ENCODE assay signal across 19 cellular contexts in the genomic region with DNA sequence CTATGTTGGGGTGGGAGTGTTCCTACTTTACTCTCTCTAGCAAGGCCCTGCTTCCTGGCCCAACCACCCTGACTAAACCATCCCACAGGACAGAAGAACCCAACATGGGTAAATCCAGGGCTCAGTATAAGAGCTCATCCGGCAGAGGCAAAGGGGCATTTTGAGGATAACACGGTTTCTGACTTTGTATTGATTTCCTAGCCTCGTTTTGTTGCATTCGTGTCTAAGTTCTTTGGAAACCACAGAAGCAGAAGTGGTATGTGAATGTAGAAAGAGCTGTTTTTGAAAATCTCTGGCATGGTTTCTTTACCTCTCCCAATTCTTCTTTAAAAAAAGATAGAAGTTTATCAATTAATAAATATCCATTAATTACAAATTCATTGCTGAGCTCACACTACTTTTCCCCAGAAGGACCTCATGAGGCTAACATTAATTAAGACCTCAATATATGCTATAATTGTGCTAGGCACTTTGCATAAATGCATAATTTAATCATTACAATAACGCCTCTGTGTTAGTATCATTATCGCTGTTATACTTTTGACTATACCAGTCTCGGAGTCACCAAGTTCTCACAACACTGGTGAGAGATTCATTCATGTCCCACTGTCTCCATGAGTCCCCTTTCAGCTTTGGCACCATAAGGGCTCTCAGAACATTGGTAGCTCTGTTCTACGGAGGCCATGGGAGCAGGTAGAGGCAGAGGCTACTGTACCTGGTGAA. TPM values are rescaled to one million over a fixed set of nuclear protein-coding genes. Genes with fewer than 3 reads are reported as not detected.
DNase-seq lines count a peak whose midpoint lies in the region; ATAC-seq lines count a peak whose summit lies in the region.
"Had no signal": no experiment of that assay in that cellular context is flagged by ENCODE, and none has a peak within 500 bp of the region (broad histone marks: within the 10 kb centered on the region; RNA-seq: fewer than 3 reads in every experiment).

No MANE protein-coding gene starts in this region.

- H3K9me3 Mint-ChIP-seq in IgD-negative memory B cell: no peaks in the 10 kb centered on the region
- no peaks in the 10 kb centered on the region for H3K9me3 Mint-ChIP-seq in dendritic cell treated with granulocyte-macrophage colony-stimulating factor and Interleukin-4, amounts not matched to agents 40 ng/mL and 50 ng/mL, for 4 days
- H3K9me3 Mint-ChIP-seq in naive thymus-derived CD8-positive, alpha-beta T cell: peaks cover 0 to 4% (median 0%) of the 10 kb centered on the region in 9 donors
- peaks cover 0 to 2% of the 10 kb centered on the region in 2 donors for H3K9me3 Mint-ChIP-seq in activated T-cell treated with anti-CD3 and anti-CD28 coated beads, Interleukin-2, amount 50 U/mL, for 72 hours

- H3K27me3 Mint-ChIP-seq in IgD-negative memory B cell: no peaks in the 10 kb centered on the region
- H3K27me3 Mint-ChIP-seq in dendritic cell treated with granulocyte-macrophage colony-stimulating factor and Interleukin-4, amounts not matched to agents 40 ng/mL and 50 ng/mL, for 4 days: peaks cover 1% of the 10 kb centered on the region
- no peaks in the 10 kb centered on the region for H3K27me3 Mint-ChIP-seq in naive thymus-derived CD8-positive, alpha-beta T cell
- no peaks in the 10 kb centered on the region for H3K27me3 Mint-ChIP-seq in activated T-cell treated with anti-CD3 and anti-CD28 coated beads, Interleukin-2, amount 50 U/mL, for 72 hours (ENCODE audit: low read depth)

- ATAC-seq in GM18868 (IDR thresholded peaks at IDR 0.05; ENCODE audit: unreplicated experiment) (peak; percentile 43), HG02870 (IDR thresholded peaks at IDR 0.05; ENCODE audit: unreplicated experiment) (peak; percentile 31), GM21367 (IDR thresholded peaks at IDR 0.05; ENCODE audit: unreplicated experiment) (no peak)
- ATAC-seq in naive thymus-derived CD8-positive, alpha-beta T cell: no peak
- ATAC-seq in activated T-cell treated with anti-CD3 and anti-CD28 coated beads, Interleukin-2, amount 50 U/mL, for 72 hours (replicated peaks in 1 of 2): no peak
- ATAC-seq: PC-3 had no signal

- DNase-seq in hypothalamus (lab: John Stamatoyannopoulos, UW): no peak
- no peak for DNase-seq in naive thymus-derived CD8-positive, alpha-beta T cell
- no peak for DNase-seq in activated T-cell treated with anti-CD3 and anti-CD28 coated beads, Interleukin-2, amount 50 U/mL, for 72 hours
- DNase-seq: activated CD4-positive, alpha-beta T cell treated with anti-CD3 and anti-CD28 coated beads, Interleukin-2, amount 50 U/mL, for 1 hour; activated naive CD4-positive, alpha-beta T cell treated with anti-CD3 and anti-CD28 coated beads, Interleukin-2, amount 50 U/mL, for 16 hours; dorsolateral prefrontal cortex; erythroblast; Karpas-422; left ventricle myocardium inferior; PC-3; posterior cingulate gyrus; small intestine; tibial artery had no signal

- H3K36me3 Mint-ChIP-seq in IgD-negative memory B cell: no peaks in the 10 kb centered on the region
- no peaks in the 10 kb centered on the region for H3K36me3 Mint-ChIP-seq in dendritic cell treated with granulocyte-macrophage colony-stimulating factor and Interleukin-4, amounts not matched to agents 40 ng/mL and 50 ng/mL, for 4 days (ENCODE audit: low read depth)
- no peaks in the 10 kb centered on the region for H3K36me3 Mint-ChIP-seq in naive thymus-derived CD8-positive, alpha-beta T cell
- H3K36me3 Mint-ChIP-seq in activated T-cell treated with anti-CD3 and anti-CD28 coated beads, Interleukin-2, amount 50 U/mL, for 72 hours (ENCODE audit: insufficient read depth in 2 of 2): no peaks in the 10 kb centered on the region

- H3K4me1 Mint-ChIP-seq in IgD-negative memory B cell: peaks cover 22 to 32% (median 28%) of the 10 kb centered on the region in 3 donors
- H3K4me1 Mint-ChIP-seq in dendritic cell treated with granulocyte-macrophage colony-stimulating factor and Interleukin-4, amounts not matched to agents 40 ng/mL and 50 ng/mL, for 4 days (ENCODE audit: low read depth): peaks cover 20% of the 10 kb centered on the region
- H3K4me1 Mint-ChIP-seq in naive thymus-derived CD8-positive, alpha-beta T cell: peaks cover 2 to 30% (median 5%) of the 10 kb centered on the region in 4 donors
- H3K4me1 Mint-ChIP-seq in activated T-cell treated with anti-CD3 and anti-CD28 coated beads, Interleukin-2, amount 50 U/mL, for 72 hours (ENCODE audit: low read depth): peaks cover 12% of the 10 kb centered on the region

- POLR2A ChIA-PET in naive thymus-derived CD8-positive, alpha-beta T cell (lab: Charles Lee): no interaction called here

- intact Hi-C loops in dendritic cell treated with granulocyte-macrophage colony-stimulating factor and Interleukin-4, amounts not matched to agents 40 ng/mL and 50 ng/mL, for 4 days (cut with micrococcal nuclease): no loop called here

- peak overlapping the region in 1 of 3 donors; percentile 63 for H3K27ac Mint-ChIP-seq in IgD-negative memory B cell
- peak overlapping the region; percentile 51 for H3K27ac Mint-ChIP-seq in dendritic cell treated with granulocyte-macrophage colony-stimulating factor and Interleukin-4, amounts not matched to agents 40 ng/mL and 50 ng/mL, for 4 days
- H3K27ac Mint-ChIP-seq in naive thymus-derived CD8-positive, alpha-beta T cell: peak overlapping the region in 1 of 10 donors; percentile 22
- H3K27ac Mint-ChIP-seq in activated T-cell treated with anti-CD3 and anti-CD28 coated beads, Interleukin-2, amount 50 U/mL, for 72 hours: no peak overlapping the region

- peak overlapping the region in 3 of 4 donors; percentile 5 to 83 (median 82) for H3K4me3 Mint-ChIP-seq in IgD-negative memory B cell
- H3K4me3 Mint-ChIP-seq in dendritic cell treated with granulocyte-macrophage colony-stimulating factor and Interleukin-4, amounts not matched to agents 40 ng/mL and 50 ng/mL, for 4 days: no peak overlapping the region
- H3K4me3 Mint-ChIP-seq in naive thymus-derived CD8-positive, alpha-beta T cell: no peak overlapping the region
- H3K4me3 Mint-ChIP-seq in activated T-cell treated with anti-CD3 and anti-CD28 coated beads, Interleukin-2, amount 50 U/mL, for 72 hours: no peak overlapping the region

RNA-seq across cellular contexts. Expression of gene CLNK, which starts 5.8 kb away (rescaled TPM):
- 2.6 TPM for polyA plus RNA-seq in IgD-negative memory B cell
- not detected for total RNA-seq in naive thymus-derived CD8-positive, alpha-beta T cell
- not detected for polyA plus RNA-seq in naive thymus-derived CD8-positive, alpha-beta T cell
- total RNA-seq in activated T-cell treated with anti-CD3 and anti-CD28 coated beads, Interleukin-2, amount 50 U/mL, for 72 hours: under 1 TPM; 0.05 to 0.55 TPM
- total RNA-seq: H4, left ventricle myocardium inferior, PC-3 had no signal

Comparison
In these comparisons a context has a peak if more than half of its experiments do, and no peak if none do; other contexts are left out.
1. ATAC-seq: peak in GM18868 (single experiment) and HG02870 (single experiment); none in GM21367 (single experiment), naive thymus-derived CD8-positive, alpha-beta T cell (0 of 2) and activated T-cell treated with anti-CD3 and anti-CD28 coated beads, Interleukin-2, amount 50 U/mL, for 72 hours (0 of 2).
2. H3K4me3 Mint-ChIP-seq: peak in IgD-negative memory B cell (3 of 4); none in dendritic cell treated with granulocyte-macrophage colony-stimulating factor and Interleukin-4, amounts not matched to agents 40 ng/mL and 50 ng/mL, for 4 days (single experiment), naive thymus-derived CD8-positive, alpha-beta T cell (0 of 10) and activated T-cell treated with anti-CD3 and anti-CD28 coated beads, Interleukin-2, amount 50 U/mL, for 72 hours (0 of 2).